In the genomic region with DNA sequence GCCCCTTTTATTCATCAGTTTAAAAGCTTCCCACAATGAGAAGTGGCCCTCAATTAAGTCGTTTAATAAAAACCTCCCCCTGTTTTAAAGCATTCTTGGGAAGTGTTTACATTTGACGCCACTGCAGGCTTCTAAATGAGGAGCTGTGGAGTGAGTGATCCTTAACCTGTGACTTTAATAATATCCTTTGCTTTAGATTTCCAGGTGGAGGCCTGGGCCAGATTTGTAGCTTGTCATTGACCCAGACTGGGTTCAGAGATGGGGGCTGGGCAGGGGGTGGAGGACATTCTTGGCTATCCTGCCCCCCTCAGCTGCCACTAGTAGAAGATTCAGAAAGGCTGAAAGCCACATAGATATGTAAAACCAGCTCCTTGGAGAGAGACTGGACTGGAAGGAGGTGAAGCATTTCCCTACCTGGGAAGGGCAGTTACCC, we compare ENCODE assay signal across 12 cellular contexts. TPM values are rescaled to one million over a fixed set of nuclear protein-coding genes. Genes with fewer than 3 reads are reported as not detected.
A peak's percentile ranks its signal among the peaks of the same experiment; 100 is the strongest.
DNase-seq lines count a peak whose midpoint lies in the region; ATAC-seq and TF ChIP-seq lines count a peak whose summit lies in the region.
"Had no signal": no experiment of that assay in that cellular context is flagged by ENCODE, and none has a peak within 500 bp of the region (broad histone marks: within the 10 kb centered on the region; RNA-seq: fewer than 3 reads in every experiment).

No MANE protein-coding gene starts in this region.

- no peak for TF ChIP-seq POLR2A in upper lobe of left lung (IDR thresholded peaks at IDR 0.05)

- ATAC-seq in Right ventricle myocardium inferior, result no peak
- peak; percentile 8 for ATAC-seq in lung (ENCODE audit: insufficient read depth, low FRiP score)
- ATAC-seq in upper lobe of left lung (ENCODE audit: low FRiP score in 2 of 2), result peak; percentile 31 to 64
- no peak for ATAC-seq in left colon
- ATAC-seq: esophagus mucosa had no signal

- H3K27ac ChIP-seq in left ventricle myocardium inferior (replicated peaks) (peak overlapping the region; percentile 36), coronary artery (peak overlapping the region; percentile 29 to 76), lung (ENCODE audit: low read depth in 1 of 2, low read length in 1 of 2) (peak overlapping the region in 1 of 2 donors; percentile 59), upper lobe of left lung (peak overlapping the region; percentile 58 to 79 (median 73)), colonic mucosa (no peak overlapping the region)

- no peak for TF ChIP-seq EP300 in upper lobe of left lung (IDR thresholded peaks at IDR 0.05)

- H3K9ac ChIP-seq in colonic mucosa (ENCODE audit: low read depth in 2 of 2, low read length in 2 of 2), result no peak overlapping the region

- intact Hi-C loops in left ventricle myocardium inferior (cut with micrococcal nuclease) (no loop called here), Right ventricle myocardium inferior (cut with DNase I) (no loop called here), colonic mucosa (cut with DNase I) (no loop called here), left colon (cut with DNase I, micrococcal nuclease) (no loop called here)

- DNase-seq in left ventricle myocardium inferior, result no peak
- DNase-seq in Right ventricle myocardium inferior (ENCODE audit: missing footprints), result no peak
- no peak for DNase-seq in coronary artery (ENCODE audit: low spot score)
- no peak for DNase-seq in lung (ENCODE audit: low spot score)
- peak in 1 of 2 donors; percentile 46 for DNase-seq in upper lobe of left lung
- DNase-seq in SKM-1 treated with dmso at 0.1 percent for 144 hours (lab: John Stamatoyannopoulos, UW; ENCODE audit: unreplicated experiment), result no peak
- DNase-seq in colonic mucosa, result no peak
- no peak for DNase-seq in left colon
- DNase-seq: activated CD4-positive, alpha-beta T cell treated with anti-CD3 and anti-CD28 coated beads for 1 hour; DND-41 had no signal

- H3K4me3 ChIP-seq in left ventricle myocardium inferior, result no peak overlapping the region
- H3K4me3 ChIP-seq in coronary artery, result no peak overlapping the region
- no peak overlapping the region for H3K4me3 ChIP-seq in lung
- no peak overlapping the region for H3K4me3 ChIP-seq in upper lobe of left lung
- H3K4me3 ChIP-seq in colonic mucosa, result no peak overlapping the region

- H3K9me3 ChIP-seq in left ventricle myocardium inferior (replicated peaks) (no peaks in the 10 kb centered on the region), lung (ENCODE audit: control insufficient read depth in 2 of 2, insufficient read depth in 1 of 2, low read length in 1 of 2) (no peaks in the 10 kb centered on the region), upper lobe of left lung (no peaks in the 10 kb centered on the region), colonic mucosa (no peaks in the 10 kb centered on the region)

- 39 to 52% methylated on average over 2 of the region's 2 CpGs for WGBS in lung, 2 donors
- 32 to 49% methylated on average over 2 of the region's 2 CpGs for WGBS in upper lobe of left lung, 2 donors

- H3K36me3 ChIP-seq in left ventricle myocardium inferior (no peaks in the 10 kb centered on the region), lung (ENCODE audit: control insufficient read depth in 2 of 2, insufficient read depth in 2 of 2, low read length in 2 of 2) (no peaks in the 10 kb centered on the region), upper lobe of left lung (no peaks in the 10 kb centered on the region), colonic mucosa (no peaks in the 10 kb centered on the region)

- H3K4me1 ChIP-seq in left ventricle myocardium inferior (peaks cover 37% of the 10 kb centered on the region), lung (ENCODE audit: control insufficient read depth in 2 of 2, insufficient read depth in 2 of 2, low read length in 2 of 2) (peaks cover 6 to 10% of the 10 kb centered on the region in 2 donors), upper lobe of left lung (peaks cover 0 to 49% (median 34%) of the 10 kb centered on the region in 4 donors), colonic mucosa (no peaks in the 10 kb centered on the region)

- H3K27me3 ChIP-seq in left ventricle myocardium inferior (ENCODE audit: low read depth), result no peaks in the 10 kb centered on the region
- no peaks in the 10 kb centered on the region for H3K27me3 ChIP-seq in lung (ENCODE audit: control insufficient read depth, insufficient read depth)
- H3K27me3 ChIP-seq in upper lobe of left lung, result no peaks in the 10 kb centered on the region
- H3K27me3 ChIP-seq in colonic mucosa, result no peaks in the 10 kb centered on the region

- TF ChIP-seq CTCF in left ventricle myocardium inferior (IDR thresholded peaks at IDR 0.05; ENCODE audit: borderline replicate concordance) (no peak), coronary artery (IDR thresholded peaks at IDR 0.05) (no peak), lung (IDR thresholded peaks at IDR 0.05; ENCODE audit: control extremely low read depth, extremely low read depth) (no peak), upper lobe of left lung (IDR thresholded peaks at IDR 0.05) (no peak), colonic mucosa (IDR thresholded peaks at IDR 0.05) (no peak)

RNA-seq across cellular contexts. Expression of a gene that starts 11.4 kb away (rescaled TPM):
- total RNA-seq in left ventricle myocardium inferior (31.9 TPM), Right ventricle myocardium inferior (10.0 TPM), lung (10 to 100 TPM; 32.8 to 42.5 TPM), upper lobe of left lung (10 to 100 TPM; 40.1 to 81.8 (median 63.0) TPM), colonic mucosa (1 to 10 TPM; 3.9 to 4.7 TPM), left colon (1 to 10 TPM; 2.8 to 4.1 TPM)
- polyA plus RNA-seq in lung, result 10 to 100 TPM in 1 of 2 donors, 1 to 10 TPM in 1; 9.0 to 13.0 TPM
- total RNA-seq: activated T-helper 1 cell treated with anti-CD3 and anti-CD28 coated beads, Interleukin-12 subunit alpha, Interleukin-12 subunit beta, Interleukin-2, Interleukin-4 antibody, amounts not matched to agents 30 ng/mL and 10 ng/mL and 1 ng/mL, durations not matched to agents 14 hours and 24 hours and 36 hours had no signal

Comparison
In these comparisons a context has a peak if more than half of its experiments do, and no peak if none do; other contexts are left out.
1. ATAC-seq: peak in lung (single experiment) and upper lobe of left lung (2 of 2); none in Right ventricle myocardium inferior (single experiment) and left colon (single experiment).